Comparison of ENCODE assay signal across 1 cellular context in genomic region chr11:60923800-60924109, GRCh38.
A peak's percentile ranks its signal among the peaks of the same experiment; 100 is the strongest.
TF ChIP-seq lines count a peak whose summit lies in the region.

No MANE protein-coding gene starts in this region.

TF ChIP-seq in K562, 482 proteins besides CTCF, POLR2A, EP300 and RAD21:
- no peak for TF ChIP-seq ZNF212 (CRISPR knock-in tag; IDR thresholded peaks at IDR 0.05)
- TF ChIP-seq TSHZ1 (CRISPR knock-in tag; IDR thresholded peaks at IDR 0.05): no peak
- no peak for TF ChIP-seq MITF (IDR thresholded peaks at IDR 0.05)
- no peak for TF ChIP-seq ZNF407 (IDR thresholded peaks at IDR 0.05; ENCODE audit: low read depth)
- TF ChIP-seq RBM39 (optimal IDR thresholded peaks at IDR 0.05; ENCODE audit: low read depth, low read length): peak; percentile 46
- TF ChIP-seq ZNF316 (IDR thresholded peaks at IDR 0.05): no peak
